27 cellular contexts compared by ENCODE assay signal in the genomic region with DNA sequence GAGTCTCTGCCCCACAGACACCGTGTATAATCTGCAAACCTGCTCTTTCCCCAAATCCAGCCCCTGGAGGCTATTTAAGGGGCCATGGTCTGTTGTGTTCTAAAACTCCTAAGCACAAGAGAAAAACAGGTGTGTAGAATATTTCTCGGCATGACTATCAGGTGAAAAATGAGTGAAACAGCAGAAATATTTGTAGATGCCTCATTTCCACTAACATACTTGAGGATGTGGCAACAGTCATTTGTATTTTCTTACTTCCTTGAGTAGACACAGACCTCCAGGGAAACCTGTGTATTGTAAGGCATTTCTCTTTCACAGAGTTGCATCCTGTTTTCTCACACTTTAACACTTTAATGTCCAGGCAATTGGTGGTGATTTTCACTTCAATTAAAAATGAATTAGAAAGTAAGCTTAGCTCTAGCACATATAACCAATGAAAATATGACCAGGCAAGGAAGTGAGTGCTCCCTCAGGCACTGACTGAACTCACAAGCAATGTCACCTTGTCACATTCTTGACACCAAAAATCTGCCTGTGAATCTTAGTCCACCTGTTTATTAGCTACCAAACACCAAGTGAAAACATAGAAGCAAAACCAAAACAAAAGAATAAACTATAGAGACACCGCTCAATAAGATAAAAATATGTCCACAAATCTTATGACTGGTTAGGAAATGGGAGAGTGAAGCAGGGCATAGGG.
DNase-seq lines count a peak whose midpoint lies in the region; FAIRE-seq and TF ChIP-seq lines count a peak whose summit lies in the region.
"Had no signal": no experiment of that assay in that cellular context is flagged by ENCODE, and none has a peak within 500 bp of the region (broad histone marks: within the 10 kb centered on the region; RNA-seq: fewer than 3 reads in every experiment).

No MANE protein-coding gene starts in this region.

- no peak overlapping the region for H2BK12ac ChIP-seq in trophoblast cell (ENCODE audit: low read length)

- intact Hi-C loops in PC-9 (cut with micrococcal nuclease; ENCODE audit: unreplicated experiment) (no loop called here), posterior cingulate gyrus (cut with DNase I) (no loop called here), colonic mucosa (cut with DNase I) (no loop called here)

- TF ChIP-seq CTCF in PC-9 (conservative IDR thresholded peaks at IDR 0.05) (no peak), colonic mucosa (IDR thresholded peaks at IDR 0.05) (no peak)

- H2BK120ac ChIP-seq in trophoblast cell (ENCODE audit: insufficient read depth, low read length, poor library complexity), result no peak overlapping the region

- no CpG with 5 or more reads among the region's 3 CpGs for WGBS in trophoblast cell (ENCODE audit: extremely low coverage, insufficient coverage, insufficient read length)

- no peaks in the 10 kb centered on the region for H3K9me2 ChIP-seq in PC-9 (ENCODE audit: insufficient read depth)

- no peak for FAIRE-seq in GM12892 (lab: Jason Lieb, UNC)
- FAIRE-seq: G401.6, HepG2, K562 had no signal

- no peaks in the 10 kb centered on the region; the same call in 1 of the 2 replicates for H3F3A ChIP-seq in PC-9 (ENCODE audit: insufficient read depth, low read depth)

- H3K4ac ChIP-seq in trophoblast cell (ENCODE audit: low read depth, low read length), result no peak overlapping the region

- H3K4me2 ChIP-seq in PC-9 (peak overlapping the region; percentile 50), trophoblast cell (ENCODE audit: low read length) (peak overlapping the region; percentile 52)

- H4K91ac ChIP-seq in trophoblast cell (ENCODE audit: low read depth, low read length), result no peak overlapping the region

- H3K27me3 ChIP-seq in PC-9 (ENCODE audit: insufficient read depth, low read depth), result no peaks in the 10 kb centered on the region
- H3K27me3 ChIP-seq in trophoblast cell (ENCODE audit: insufficient read depth, low read length), result no peaks in the 10 kb centered on the region
- H3K27me3 ChIP-seq in colonic mucosa, result no peaks in the 10 kb centered on the region
- H3K27me3 ChIP-seq: MG63 had no signal

- peak overlapping the region; percentile 66; the same call in 1 of the 2 replicates for H2AFZ ChIP-seq in PC-9
- no peak overlapping the region for H2AFZ ChIP-seq in trophoblast cell (ENCODE audit: insufficient read depth, low read length, poor library complexity)

- no peak overlapping the region for H3K14ac ChIP-seq in trophoblast cell (ENCODE audit: low read length)

- H3K27ac ChIP-seq in PC-9 (peak overlapping the region; percentile 72), trophoblast cell (ENCODE audit: low read depth, low read length) (peak overlapping the region; percentile 61), colonic mucosa (no peak overlapping the region)
- H3K27ac ChIP-seq: 22Rv1, HL-60, SK-N-MC had no signal

- no peaks in the 10 kb centered on the region for H4K20me1 ChIP-seq in PC-9 (ENCODE audit: insufficient read depth)

- H3K4me1 ChIP-seq in PC-9 (replicated peaks; ENCODE audit: insufficient read depth), result peaks cover 14% of the 10 kb centered on the region
- H3K4me1 ChIP-seq in trophoblast cell (ENCODE audit: control insufficient read depth in 1 of 2, insufficient read depth in 2 of 2, low read length in 2 of 2), result peaks cover 6% of the 10 kb centered on the region in 2 experiments
- H3K4me1 ChIP-seq in colonic mucosa, result no peaks in the 10 kb centered on the region

- no peaks in the 10 kb centered on the region for H3K79me1 ChIP-seq in trophoblast cell (ENCODE audit: low read length)

- H3K9me3 ChIP-seq in PC-9 (ENCODE audit: insufficient read depth, low read depth) (no peaks in the 10 kb centered on the region; the same call in 1 of the 2 replicates), trophoblast cell (ENCODE audit: insufficient read depth, low read depth, low read length) (peaks cover 2% of the 10 kb centered on the region), colonic mucosa (no peaks in the 10 kb centered on the region)
- H3K9me3 ChIP-seq: MG63 had no signal

- H3K9ac ChIP-seq in trophoblast cell (ENCODE audit: low read length), result no peak overlapping the region
- no peak overlapping the region for H3K9ac ChIP-seq in colonic mucosa (ENCODE audit: low read depth in 2 of 2, low read length in 2 of 2)

- TF ChIP-seq POLR2A in GM12892 (IDR thresholded peaks at IDR 0.05; ENCODE audit: low read depth, low read length), result no peak

- H3K79me2 ChIP-seq in PC-9 (ENCODE audit: low read depth) (no peaks in the 10 kb centered on the region), trophoblast cell (ENCODE audit: control insufficient read depth, insufficient read depth, low read length, poor library complexity) (no peaks in the 10 kb centered on the region)

- no peak overlapping the region for H4K8ac ChIP-seq in trophoblast cell (ENCODE audit: low read depth, low read length)

- no peak overlapping the region for H2BK5ac ChIP-seq in trophoblast cell (ENCODE audit: low read depth, low read length, poor library complexity)

- H2AK5ac ChIP-seq in trophoblast cell (ENCODE audit: low read length), result no peak overlapping the region

- no TSS peak for BruUV-seq in PC-9 (replicated peaks; lab: Mats Ljungman, UMichigan)

- no peak overlapping the region for H3K23ac ChIP-seq in trophoblast cell (ENCODE audit: low read length)

- H3K4me3 ChIP-seq in PC-9 (no peak overlapping the region), trophoblast cell (ENCODE audit: low read depth, low read length) (no peak overlapping the region), colonic mucosa (no peak overlapping the region)
- H3K4me3 ChIP-seq: K562, MG63, SK-N-MC had no signal

- no peak overlapping the region for H4K12ac ChIP-seq in trophoblast cell (ENCODE audit: low read depth, low read length)

- no peak overlapping the region for H3K18ac ChIP-seq in trophoblast cell (ENCODE audit: low read length)

- H3K36me3 ChIP-seq in PC-9 (ENCODE audit: low read depth) (no peaks in the 10 kb centered on the region), trophoblast cell (ENCODE audit: control insufficient read depth in 1 of 2, insufficient read depth in 2 of 2, low read length in 2 of 2) (no peaks in the 10 kb centered on the region), colonic mucosa (no peaks in the 10 kb centered on the region)
- H3K36me3 ChIP-seq: MG63 had no signal

- POLR2A ChIA-PET in PC-9 (lab: Charles Lee; ENCODE audit: unreplicated experiment), result no interaction called here

- DNase-seq in NCI-H748 (lab: John Stamatoyannopoulos, UW; ENCODE audit: unreplicated experiment) (peak; percentile 60), NCI-H748 treated with DMSO at 0.1 percent for 48 hours (lab: John Stamatoyannopoulos, UW) (no peak), PC-9 (peak in 1 of 2 experiments; percentile 80), kidney tubule cell (ENCODE audit: low spot score) (peak; percentile 63), trophoblast cell (peak; percentile 60 to 91), posterior cingulate gyrus (no peak), colonic mucosa (no peak), GM12892 (ENCODE audit: insufficient read length) (no peak)
- DNase-seq: ACHN; C1 segment of cervical spinal cord; CD8-positive, alpha-beta T cell; H7; HFFc6; MG63; NCI-H1092; NCI-H1436 treated with DMSO at 0.1 percent for 48 hours; NCI-H1930; NCI-H2227 treated with DMSO at 0.1 percent for 48 hours; NCI-H510A treated with DMSO at 0.1 percent for 48 hours; NCI-H82; SHP77 treated with DMSO at 0.1 percent for 48 hours had no signal

- CTCF ChIA-PET in PC-9 (lab: Charles Lee), result no interaction called here

Comparison
In these comparisons a context has a peak if more than half of its experiments do, and no peak if none do; other contexts are left out.
1. DNase-seq: peak in NCI-H748 (single experiment), kidney tubule cell (single experiment) and trophoblast cell (2 of 2); none in NCI-H748 treated with DMSO at 0.1 percent for 48 hours (single experiment), posterior cingulate gyrus (0 of 10), colonic mucosa (single experiment) and GM12892 (single experiment).